21 cellular contexts compared by ENCODE assay signal in the genomic region with DNA sequence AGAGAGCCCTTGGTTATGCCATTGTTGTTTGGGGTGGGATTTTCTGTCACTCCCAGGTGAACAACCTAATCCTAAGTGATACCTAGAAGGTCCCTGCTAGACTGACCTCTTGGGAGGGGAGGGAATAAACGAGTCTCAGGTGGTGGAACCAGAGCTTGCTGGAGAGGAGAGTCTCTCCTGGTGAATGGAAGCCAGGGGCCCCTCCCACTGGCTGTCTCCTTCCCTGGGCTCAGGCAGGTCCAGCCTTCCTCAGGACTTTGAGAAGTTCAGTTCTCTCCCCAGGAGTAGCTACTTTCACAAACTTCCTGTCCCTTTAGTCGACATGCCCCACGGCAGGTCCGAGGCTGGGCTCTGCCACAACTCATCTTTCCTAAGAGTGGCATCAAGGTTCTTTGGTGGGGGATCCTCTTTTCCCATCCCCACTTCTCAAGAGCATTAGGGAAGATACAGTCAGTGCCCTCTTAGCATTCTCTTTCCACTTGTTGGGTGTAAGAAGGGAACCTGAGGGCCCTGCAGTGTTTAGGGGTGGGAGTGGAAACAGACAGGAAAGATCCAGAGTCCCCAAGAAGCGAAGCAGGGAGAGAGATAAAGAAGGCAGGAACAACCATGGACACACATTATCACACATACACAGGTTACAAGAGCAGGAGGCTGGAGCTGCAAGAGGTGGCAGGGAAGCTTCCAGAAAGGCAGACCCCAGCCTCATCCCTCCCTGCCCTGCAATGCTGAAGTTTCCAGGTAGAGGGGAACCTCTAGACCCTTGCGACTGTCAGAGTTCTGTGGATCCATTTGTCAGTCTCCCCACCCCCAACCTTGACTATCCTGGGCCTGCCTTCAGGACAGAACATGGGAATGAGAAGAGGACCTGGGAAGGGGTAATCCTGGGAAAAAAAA. TPM values are rescaled to one million over a fixed set of nuclear protein-coding genes. Genes with fewer than 3 reads are reported as not detected.
A peak's percentile ranks its signal among the peaks of the same experiment; 100 is the strongest.
DNase-seq lines count a peak whose midpoint lies in the region; ATAC-seq and TF ChIP-seq lines count a peak whose summit lies in the region.
"Had no signal": no experiment of that assay in that cellular context is flagged by ENCODE, and none has a peak within 500 bp of the region (broad histone marks: within the 10 kb centered on the region; RNA-seq: fewer than 3 reads in every experiment).

No MANE protein-coding gene starts in this region.

- H3K27ac ChIP-seq in endodermal cell (ENCODE audit: low read depth, low read length) = no peak overlapping the region
- H3K27ac ChIP-seq: ovary, Peyer's patch, skin epidermis, upper lobe of left lung had no signal

- no peak overlapping the region for H3K27ac Mint-ChIP-seq in T-helper 2 cell treated with Interferon-gamma antibody and Interleukin-4, amounts not matched to agents 5 μg/mL and 100 μg/mL, for 36 hours
- H3K27ac Mint-ChIP-seq in endodermal cell = no peak overlapping the region
- no peak overlapping the region for H3K27ac Mint-ChIP-seq in nephron progenitor cell
- H3K27ac Mint-ChIP-seq: activated naive CD4-positive, alpha-beta T cell treated with anti-CD3 and anti-CD28 coated beads, Interleukin-2, amount 10 ng/mL, durations not matched to agents 7 days and 5 days; stimulated activated effector memory CD8-positive, alpha-beta T cell treated with anti-CD3 and anti-CD28 coated beads, Interleukin-12 subunit alpha, Interleukin-12 subunit beta, amount 100 ng/mL, for 72 hours had no signal

- H3K9me3 Mint-ChIP-seq in T-helper 2 cell treated with Interferon-gamma antibody and Interleukin-4, amounts not matched to agents 5 μg/mL and 100 μg/mL, for 36 hours = no peaks in the 10 kb centered on the region
- H3K9me3 Mint-ChIP-seq in endodermal cell (no peaks in the 10 kb centered on the region), nephron progenitor cell (no peaks in the 10 kb centered on the region)
- H3K9me3 Mint-ChIP-seq: stimulated activated effector memory CD8-positive, alpha-beta T cell treated with anti-CD3 and anti-CD28 coated beads, Interleukin-12 subunit alpha, Interleukin-12 subunit beta, amount 100 ng/mL, for 72 hours had no signal

- peaks cover 42% of the 10 kb centered on the region for H3K27me3 Mint-ChIP-seq in T-helper 2 cell treated with Interferon-gamma antibody and Interleukin-4, amounts not matched to agents 5 μg/mL and 100 μg/mL, for 36 hours (ENCODE audit: low read depth)
- H3K27me3 Mint-ChIP-seq in endodermal cell (ENCODE audit: insufficient read depth) (peaks cover 86% of the 10 kb centered on the region), nephron progenitor cell (ENCODE audit: low read depth, poor library complexity) (peaks cover 83% of the 10 kb centered on the region)

- H3K36me3 Mint-ChIP-seq in T-helper 2 cell treated with Interferon-gamma antibody and Interleukin-4, amounts not matched to agents 5 μg/mL and 100 μg/mL, for 36 hours (ENCODE audit: low read depth) = no peaks in the 10 kb centered on the region
- no peaks in the 10 kb centered on the region for H3K36me3 Mint-ChIP-seq in endodermal cell (ENCODE audit: low read depth)
- H3K36me3 Mint-ChIP-seq in nephron progenitor cell (ENCODE audit: low read depth) = no peaks in the 10 kb centered on the region
- H3K36me3 Mint-ChIP-seq: activated naive CD4-positive, alpha-beta T cell treated with anti-CD3 and anti-CD28 coated beads, Interleukin-2, amount 10 ng/mL, durations not matched to agents 7 days and 5 days; stimulated activated effector memory CD8-positive, alpha-beta T cell treated with anti-CD3 and anti-CD28 coated beads, Interleukin-12 subunit alpha, Interleukin-12 subunit beta, amount 100 ng/mL, for 72 hours had no signal

- no peaks in the 10 kb centered on the region for H3K4me1 ChIP-seq in HAP-1
- H3K4me1 ChIP-seq in endodermal cell (ENCODE audit: control insufficient read depth, insufficient read depth, low read length) = peaks cover 4% of the 10 kb centered on the region

- WGBS in endodermal cell (ENCODE audit: insufficient coverage in 1 of 2, insufficient read length in 1 of 2), 2 experiments = 84 to 88% methylated on average over 4 to 6 of the region's 6 CpGs

- TF ChIP-seq CTCF in endodermal cell (conservative IDR thresholded peaks at IDR 0.05) = no peak
- no peak for TF ChIP-seq CTCF in nephron progenitor cell (IDR thresholded peaks at IDR 0.05)

- peak overlapping the region; percentile 7 for H3K4me3 Mint-ChIP-seq in T-helper 2 cell treated with Interferon-gamma antibody and Interleukin-4, amounts not matched to agents 5 μg/mL and 100 μg/mL, for 36 hours
- H3K4me3 Mint-ChIP-seq in endodermal cell (peak overlapping the region; percentile 53), nephron progenitor cell (peak overlapping the region; percentile 73)
- H3K4me3 Mint-ChIP-seq: activated naive CD4-positive, alpha-beta T cell treated with anti-CD3 and anti-CD28 coated beads, Interleukin-2, amount 10 ng/mL, durations not matched to agents 7 days and 5 days; stimulated activated effector memory CD8-positive, alpha-beta T cell treated with anti-CD3 and anti-CD28 coated beads, Interleukin-12 subunit alpha, Interleukin-12 subunit beta, amount 100 ng/mL, for 72 hours had no signal

- H3K27me3 ChIP-seq in HAP-1 (ENCODE audit: low read depth) (no peaks in the 10 kb centered on the region), endodermal cell (ENCODE audit: control insufficient read depth, insufficient read depth, low read length, poor library complexity, severe bottlenecking) (peaks cover 66% of the 10 kb centered on the region)
- H3K27me3 ChIP-seq: ovary had no signal

- H3K36me3 ChIP-seq in HAP-1 (replicated peaks) = no peaks in the 10 kb centered on the region
- H3K36me3 ChIP-seq in endodermal cell (ENCODE audit: control insufficient read depth, insufficient read depth, low read length) = no peaks in the 10 kb centered on the region
- H3K36me3 ChIP-seq: ovary, Peyer's patch, upper lobe of left lung had no signal

- H3K4me3 ChIP-seq in HAP-1 (peak overlapping the region; percentile 45), endodermal cell (ENCODE audit: low read length) (peak overlapping the region; percentile 64)
- H3K4me3 ChIP-seq: K562, ovary had no signal

- DNase-seq in T-helper 2 cell treated with Interferon-gamma antibody and Interleukin-4, amounts not matched to agents 5 μg/mL and 100 μg/mL, for 36 hours (ENCODE audit: low spot score) = no peak
- DNase-seq in T-helper 2 cell (no peak), HAP-1 (ENCODE audit: low spot score in 2 of 2) (no peak), endodermal cell (no peak), nephron progenitor cell (no peak), dermis blood vessel endothelial cell (no peak)
- no peak for DNase-seq in activated CD4-positive, CD25-positive, alpha-beta regulatory T cell (lab: John Stamatoyannopoulos, UW)
- DNase-seq: activated CD8-positive, alpha-beta memory T cell treated with anti-CD3 and anti-CD28 coated beads, Interleukin-2, amount 50 U/mL, for 4 hours; activated naive CD4-positive, alpha-beta T cell treated with anti-CD3 and anti-CD28 coated beads, Interleukin-2, amount 10 ng/mL, durations not matched to agents 7 days and 5 days; central memory CD4-positive, alpha-beta T cell; NCI-H2171 treated with DMSO at 0.1 percent for 48 hours; ovary; Peyer's patch had no signal

- H3K4me1 Mint-ChIP-seq in T-helper 2 cell treated with Interferon-gamma antibody and Interleukin-4, amounts not matched to agents 5 μg/mL and 100 μg/mL, for 36 hours (ENCODE audit: low read depth) = peaks cover 17% of the 10 kb centered on the region
- no peaks in the 10 kb centered on the region for H3K4me1 Mint-ChIP-seq in endodermal cell
- peaks cover 5% of the 10 kb centered on the region for H3K4me1 Mint-ChIP-seq in nephron progenitor cell

- H3K9me3 ChIP-seq in HAP-1 (no peaks in the 10 kb centered on the region), endodermal cell (ENCODE audit: control insufficient read depth, low read length) (no peaks in the 10 kb centered on the region)
- H3K9me3 ChIP-seq: ovary, Peyer's patch, upper lobe of left lung had no signal

- in situ Hi-C loops in HAP-1 (cut with MboI; ENCODE audit: low sequenced_read_pairs) = no loop called here

- ATAC-seq in GM21526 (IDR thresholded peaks at IDR 0.05; ENCODE audit: low FRiP score, unreplicated experiment) = no peak
- ATAC-seq: K562 had no signal

- no peak overlapping the region for H3K9ac ChIP-seq in endodermal cell (ENCODE audit: extremely low read depth, low read length, poor library complexity, severe bottlenecking)

RNA-seq across cellular contexts. Expression of a gene that starts 0.9 kb away (rescaled TPM):
- total RNA-seq in endodermal cell = under 1 TPM in 1 of 2 donors, not detected in 1; 0.15 TPM
- 0.18 TPM for polyA plus RNA-seq in endodermal cell (2013, experiment 1 of 2)
- polyA plus RNA-seq in endodermal cell (2013, experiment 2 of 2) = 0.25 TPM
- not detected in 2 replicates for total RNA-seq in dermis blood vessel endothelial cell
- total RNA-seq: A172, G401, K562, mesenteric fat pad, ovary had no signal
- polyA plus RNA-seq: K562 had no signal

Comparison
In these comparisons a context has a peak if more than half of its experiments do, and no peak if none do; other contexts are left out.
1. H3K4me3 Mint-ChIP-seq: peak in every context shown above with its lines; median percentile 73 in nephron progenitor cell; 53 in endodermal cell; 7 in T-helper 2 cell treated with Interferon-gamma antibody and Interleukin-4, amounts not matched to agents 5 μg/mL and 100 μg/mL, for 36 hours.